Comparison of ENCODE assay signal across 8 cellular contexts in genomic region chr10:97574374-97575100, GRCh38. TPM values are rescaled to one million over a fixed set of nuclear protein-coding genes. Genes with fewer than 3 reads are reported as not detected.
DNase-seq lines count a peak whose midpoint lies in the region; ATAC-seq and TF ChIP-seq lines count a peak whose summit lies in the region.

No MANE protein-coding gene starts in this region.

- H3K9me3 ChIP-seq in Panc1 (ENCODE audit: control insufficient read depth, insufficient read depth, low read depth, low read length) (no peaks in the 10 kb centered on the region), OCI-LY7 (ENCODE audit: low read length) (no peaks in the 10 kb centered on the region)

- DNase-seq in HK-2 (ENCODE audit: unreplicated experiment) (peak; percentile 94), Panc1 (ENCODE audit: low read depth, low spot score) (peak; percentile 94), fibroblast of pulmonary artery (ENCODE audit: low read depth) (peak; percentile 72), posterior vena cava (ENCODE audit: low spot score) (peak; percentile 77), OCI-LY7 (ENCODE audit: low spot score) (no peak)
- no peak for DNase-seq in stimulated activated CD4-positive, alpha-beta T cell treated with anti-CD3 and anti-CD28 coated beads, Interleukin-2, amount 100 ng/mL, for 24 hours

- no peaks in the 10 kb centered on the region for H3K27me3 ChIP-seq in Panc1 (ENCODE audit: control insufficient read depth, insufficient read depth, low read length)

- no peaks in the 10 kb centered on the region for H4K20me1 ChIP-seq in OCI-LY7 (ENCODE audit: insufficient read depth, low read length)

- H2AFZ ChIP-seq in OCI-LY7 (ENCODE audit: low read length), result no peak overlapping the region

- in situ Hi-C loops in Panc1 (cut with HindIII; ENCODE audit: low pct_unique_long_range_greater_than_20kb, low sequenced_read_pairs), result no loop called here

- CTCF ChIA-PET in Panc1 (lab: Charles Lee) (interaction anchor here (0.6 to 1.6 kb wide), 3 partner anchors 22 to 110 kb away, joined by 4 to 5 read pairs (median 5); no protein-coding TSS in a partner anchor), OCI-LY7 (lab: Charles Lee; ENCODE audit: unreplicated experiment) (no interaction called here)

- H3K9me2 ChIP-seq in OCI-LY7 (ENCODE audit: insufficient read depth, low read length), result no peaks in the 10 kb centered on the region

- intact Hi-C loops in Panc1 (cut with micrococcal nuclease; ENCODE audit: unreplicated experiment), result no loop called here
- intact Hi-C loops in posterior vena cava (cut with DNase I), result loop anchor here in 1 of 2 donors (5.0 kb wide), 1 partner anchor 38 kb away; no protein-coding TSS in a partner anchor
- intact Hi-C loops in OCI-LY7 (cut with micrococcal nuclease; ENCODE audit: unreplicated experiment), result loop anchor here (5.0 kb wide), 1 partner anchor 158 kb away; no protein-coding TSS in a partner anchor

- H3K79me2 ChIP-seq in OCI-LY7 (ENCODE audit: insufficient read depth, low read depth, low read length), result no peaks in the 10 kb centered on the region

- H3K27ac ChIP-seq in Panc1 (ENCODE audit: low read length) (peak overlapping the region; percentile 87), OCI-LY7 (ENCODE audit: low read depth, low read length, poor library complexity, severe bottlenecking) (no peak overlapping the region)

- TF ChIP-seq CTCF in Panc1 (IDR thresholded peaks at IDR 0.05), result no peak
- no peak for TF ChIP-seq CTCF in fibroblast of pulmonary artery (IDR thresholded peaks at IDR 0.05; ENCODE audit: low read length, missing control alignments)
- TF ChIP-seq CTCF in OCI-LY7 (conservative IDR thresholded peaks at IDR 0.05; ENCODE audit: low read length), result no peak

- POLR2A ChIA-PET in Panc1 (lab: Charles Lee) (interaction anchor here (0.6 kb wide), 1 partner anchor 25 kb away, joined by 3 read pairs; no protein-coding TSS in a partner anchor), OCI-LY7 (lab: Charles Lee) (no interaction called here)

- H3K36me3 ChIP-seq in Panc1 (ENCODE audit: control insufficient read depth, insufficient read depth, low read length) (no peaks in the 10 kb centered on the region), OCI-LY7 (ENCODE audit: insufficient read depth, low read length) (no peaks in the 10 kb centered on the region)

- H3K4me3 ChIP-seq in Panc1 (ENCODE audit: low read depth in 2 of 2, low read length in 2 of 2), result no peak overlapping the region
- no peak overlapping the region for H3K4me3 ChIP-seq in fibroblast of pulmonary artery (replicated peaks; ENCODE audit: low read depth, low read length)
- no peak overlapping the region for H3K4me3 ChIP-seq in OCI-LY7 (ENCODE audit: low read depth, low read length, poor library complexity, severe bottlenecking)

- ATAC-seq in Panc1 (peak; percentile 88), HG03342 (IDR thresholded peaks at IDR 0.05; ENCODE audit: unreplicated experiment) (no peak), GM19395 (IDR thresholded peaks at IDR 0.05; ENCODE audit: unreplicated experiment) (no peak)

- H3K4me1 ChIP-seq in Panc1 (ENCODE audit: control insufficient read depth, insufficient read depth, low read length) (peaks cover 55% of the 10 kb centered on the region), OCI-LY7 (ENCODE audit: insufficient read depth, low read length, poor library complexity, severe bottlenecking) (no peaks in the 10 kb centered on the region)

- no peak overlapping the region for H3K4me2 ChIP-seq in OCI-LY7 (ENCODE audit: low read length)

- BruUV-seq in Panc1 (replicated peaks; lab: Mats Ljungman, UMichigan) (no TSS peak), OCI-LY7 (replicated peaks; lab: Mats Ljungman, UMichigan) (no TSS peak)

RNA-seq across cellular contexts. Expression of gene ANKRD2, which starts 2.0 kb away (rescaled TPM):
- 0.98 TPM for total RNA-seq in Panc1 (2021; ENCODE audit: unreplicated experiment)
- polyA plus RNA-seq in Panc1 (2012; ENCODE audit: insufficient read length), result 0.56 TPM
- total RNA-seq in posterior vena cava, result 1 to 10 TPM in 1 of 2 donors, under 1 TPM in 1; 0.67 to 1.1 TPM
- not detected in 2 replicates for total RNA-seq in OCI-LY7 (2014; rRNA removed; shearing (Covaris generic))
- not detected in 2 replicates for total RNA-seq in OCI-LY7 (2022)

RNA-seq across cellular contexts. Expression of gene HOGA1, which starts 9.7 kb away (rescaled TPM):
- total RNA-seq in Panc1 (2021; ENCODE audit: unreplicated experiment) (0.08 TPM), posterior vena cava (1 to 10 TPM; 1.5 to 4.1 TPM), OCI-LY7 (2022) (0.25 TPM in 1 of 2 replicates, not detected in the other)
- 0.16 TPM for polyA plus RNA-seq in Panc1 (2012; ENCODE audit: insufficient read length)
- total RNA-seq in OCI-LY7 (2014; rRNA removed; shearing (Covaris generic)), result not detected in 2 replicates

RNA-seq across cellular contexts. Expression of gene C10orf62, which starts 15.0 kb away (rescaled TPM):
- total RNA-seq in Panc1 (2021; ENCODE audit: unreplicated experiment), result not detected
- polyA plus RNA-seq in Panc1 (2012; ENCODE audit: insufficient read length), result not detected
- total RNA-seq in posterior vena cava, result under 1 TPM; 0.19 to 0.46 TPM
- total RNA-seq in OCI-LY7 (2014; rRNA removed; shearing (Covaris generic)), result not detected in 2 replicates
- not detected in 2 replicates for total RNA-seq in OCI-LY7 (2022)

RNA-seq across cellular contexts. Expression of gene MORN4, which starts 58.8 kb away (rescaled TPM):
- total RNA-seq in Panc1 (2021; ENCODE audit: unreplicated experiment) (17.9 TPM), posterior vena cava (1 to 10 TPM; 3.4 to 6.5 TPM), OCI-LY7 (2022) (5.4 TPM in 2 replicates)
- 19.9 TPM for polyA plus RNA-seq in Panc1 (2012; ENCODE audit: insufficient read length)
- 2.4 and 2.9 TPM in 2 replicates for total RNA-seq in OCI-LY7 (2014; rRNA removed; shearing (Covaris generic))

Comparison
In these comparisons a context has a peak if more than half of its experiments do, and no peak if none do; other contexts are left out.
1. DNase-seq: peak in HK-2 (single experiment), Panc1 (single experiment), fibroblast of pulmonary artery (single experiment) and posterior vena cava (single experiment); none in stimulated activated CD4-positive, alpha-beta T cell treated with anti-CD3 and anti-CD28 coated beads, Interleukin-2, amount 100 ng/mL, for 24 hours (0 of 2) and OCI-LY7 (single experiment).